ENCODE assay signal across 1 cellular context in genomic region chr17:80283116-80283852, GRCh38.
TF ChIP-seq lines count a peak whose summit lies in the region.

No MANE protein-coding gene starts in this region.

TF ChIP-seq in GM12878, 131 proteins besides CTCF, POLR2A, EP300 and RAD21 (continued from another document):
- TF ChIP-seq NR2C2 (IDR thresholded peaks at IDR 0.05; ENCODE audit: borderline replicate concordance, control insufficient read depth, insufficient read length, low read depth) (no peak), HDAC2 (IDR thresholded peaks at IDR 0.05) (no peak), JUND (IDR thresholded peaks at IDR 0.05; ENCODE audit: low read depth, low read length) (no peak), CBX5 (IDR thresholded peaks at IDR 0.05; ENCODE audit: low read depth) (no peak), PRDM15 (CRISPR knock-in tag; IDR thresholded peaks at IDR 0.05) (no peak), RB1 (IDR thresholded peaks at IDR 0.05; ENCODE audit: borderline replicate concordance) (no peak), MEF2B (IDR thresholded peaks at IDR 0.05; ENCODE audit: partially characterized antibody, poor library complexity, severe bottlenecking) (no peak), SRF (IDR thresholded peaks at IDR 0.05; ENCODE audit: low read depth in 2 of 2, low read length in 2 of 2) (no peak), IRF4 (IDR thresholded peaks at IDR 0.05; ENCODE audit: low read depth, low read length) (no peak), CREB1 (IDR thresholded peaks at IDR 0.05; ENCODE audit: low read depth) (no peak), ZNF384 (IDR thresholded peaks at IDR 0.05; ENCODE audit: borderline replicate concordance, low read depth, low read length) (no peak), KAT2A (conservative IDR thresholded peaks at IDR 0.05; ENCODE audit: control insufficient read depth, low read depth, low read length) (no peak)
- TF ChIP-seq, protein P1, sequence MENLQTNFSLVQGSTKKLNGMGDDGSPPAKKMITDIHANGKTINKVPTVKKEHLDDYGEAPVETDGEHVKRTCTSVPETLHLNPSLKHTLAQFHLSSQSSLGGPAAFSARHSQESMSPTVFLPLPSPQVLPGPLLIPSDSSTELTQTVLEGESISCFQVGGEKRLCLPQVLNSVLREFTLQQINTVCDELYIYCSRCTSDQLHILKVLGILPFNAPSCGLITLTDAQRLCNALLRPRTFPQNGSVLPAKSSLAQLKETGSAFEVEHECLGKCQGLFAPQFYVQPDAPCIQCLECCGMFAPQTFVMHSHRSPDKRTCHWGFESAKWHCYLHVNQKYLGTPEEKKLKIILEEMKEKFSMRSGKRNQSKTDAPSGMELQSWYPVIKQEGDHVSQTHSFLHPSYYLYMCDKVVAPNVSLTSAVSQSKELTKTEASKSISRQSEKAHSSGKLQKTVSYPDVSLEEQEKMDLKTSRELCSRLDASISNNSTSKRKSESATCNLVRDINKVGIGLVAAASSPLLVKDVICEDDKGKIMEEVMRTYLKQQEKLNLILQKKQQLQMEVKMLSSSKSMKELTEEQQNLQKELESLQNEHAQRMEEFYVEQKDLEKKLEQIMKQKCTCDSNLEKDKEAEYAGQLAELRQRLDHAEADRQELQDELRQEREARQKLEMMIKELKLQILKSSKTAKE (IDR thresholded peaks at IDR 0.05; ENCODE audit: low read depth, poor library complexity, severe bottlenecking) = no peak
- TF ChIP-seq, protein P2, sequence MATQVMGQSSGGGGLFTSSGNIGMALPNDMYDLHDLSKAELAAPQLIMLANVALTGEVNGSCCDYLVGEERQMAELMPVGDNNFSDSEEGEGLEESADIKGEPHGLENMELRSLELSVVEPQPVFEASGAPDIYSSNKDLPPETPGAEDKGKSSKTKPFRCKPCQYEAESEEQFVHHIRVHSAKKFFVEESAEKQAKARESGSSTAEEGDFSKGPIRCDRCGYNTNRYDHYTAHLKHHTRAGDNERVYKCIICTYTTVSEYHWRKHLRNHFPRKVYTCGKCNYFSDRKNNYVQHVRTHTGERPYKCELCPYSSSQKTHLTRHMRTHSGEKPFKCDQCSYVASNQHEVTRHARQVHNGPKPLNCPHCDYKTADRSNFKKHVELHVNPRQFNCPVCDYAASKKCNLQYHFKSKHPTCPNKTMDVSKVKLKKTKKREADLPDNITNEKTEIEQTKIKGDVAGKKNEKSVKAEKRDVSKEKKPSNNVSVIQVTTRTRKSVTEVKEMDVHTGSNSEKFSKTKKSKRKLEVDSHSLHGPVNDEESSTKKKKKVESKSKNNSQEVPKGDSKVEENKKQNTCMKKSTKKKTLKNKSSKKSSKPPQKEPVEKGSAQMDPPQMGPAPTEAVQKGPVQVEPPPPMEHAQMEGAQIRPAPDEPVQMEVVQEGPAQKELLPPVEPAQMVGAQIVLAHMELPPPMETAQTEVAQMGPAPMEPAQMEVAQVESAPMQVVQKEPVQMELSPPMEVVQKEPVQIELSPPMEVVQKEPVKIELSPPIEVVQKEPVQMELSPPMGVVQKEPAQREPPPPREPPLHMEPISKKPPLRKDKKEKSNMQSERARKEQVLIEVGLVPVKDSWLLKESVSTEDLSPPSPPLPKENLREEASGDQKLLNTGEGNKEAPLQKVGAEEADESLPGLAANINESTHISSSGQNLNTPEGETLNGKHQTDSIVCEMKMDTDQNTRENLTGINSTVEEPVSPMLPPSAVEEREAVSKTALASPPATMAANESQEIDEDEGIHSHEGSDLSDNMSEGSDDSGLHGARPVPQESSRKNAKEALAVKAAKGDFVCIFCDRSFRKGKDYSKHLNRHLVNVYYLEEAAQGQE (IDR thresholded peaks at IDR 0.05; ENCODE audit: low read depth, low read length) = no peak
- TF ChIP-seq, protein P3, sequence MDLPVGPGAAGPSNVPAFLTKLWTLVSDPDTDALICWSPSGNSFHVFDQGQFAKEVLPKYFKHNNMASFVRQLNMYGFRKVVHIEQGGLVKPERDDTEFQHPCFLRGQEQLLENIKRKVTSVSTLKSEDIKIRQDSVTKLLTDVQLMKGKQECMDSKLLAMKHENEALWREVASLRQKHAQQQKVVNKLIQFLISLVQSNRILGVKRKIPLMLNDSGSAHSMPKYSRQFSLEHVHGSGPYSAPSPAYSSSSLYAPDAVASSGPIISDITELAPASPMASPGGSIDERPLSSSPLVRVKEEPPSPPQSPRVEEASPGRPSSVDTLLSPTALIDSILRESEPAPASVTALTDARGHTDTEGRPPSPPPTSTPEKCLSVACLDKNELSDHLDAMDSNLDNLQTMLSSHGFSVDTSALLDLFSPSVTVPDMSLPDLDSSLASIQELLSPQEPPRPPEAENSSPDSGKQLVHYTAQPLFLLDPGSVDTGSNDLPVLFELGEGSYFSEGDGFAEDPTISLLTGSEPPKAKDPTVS (IDR thresholded peaks at IDR 0.05; ENCODE audit: low read depth, low read length) = no peak
- TF ChIP-seq, protein P4, sequence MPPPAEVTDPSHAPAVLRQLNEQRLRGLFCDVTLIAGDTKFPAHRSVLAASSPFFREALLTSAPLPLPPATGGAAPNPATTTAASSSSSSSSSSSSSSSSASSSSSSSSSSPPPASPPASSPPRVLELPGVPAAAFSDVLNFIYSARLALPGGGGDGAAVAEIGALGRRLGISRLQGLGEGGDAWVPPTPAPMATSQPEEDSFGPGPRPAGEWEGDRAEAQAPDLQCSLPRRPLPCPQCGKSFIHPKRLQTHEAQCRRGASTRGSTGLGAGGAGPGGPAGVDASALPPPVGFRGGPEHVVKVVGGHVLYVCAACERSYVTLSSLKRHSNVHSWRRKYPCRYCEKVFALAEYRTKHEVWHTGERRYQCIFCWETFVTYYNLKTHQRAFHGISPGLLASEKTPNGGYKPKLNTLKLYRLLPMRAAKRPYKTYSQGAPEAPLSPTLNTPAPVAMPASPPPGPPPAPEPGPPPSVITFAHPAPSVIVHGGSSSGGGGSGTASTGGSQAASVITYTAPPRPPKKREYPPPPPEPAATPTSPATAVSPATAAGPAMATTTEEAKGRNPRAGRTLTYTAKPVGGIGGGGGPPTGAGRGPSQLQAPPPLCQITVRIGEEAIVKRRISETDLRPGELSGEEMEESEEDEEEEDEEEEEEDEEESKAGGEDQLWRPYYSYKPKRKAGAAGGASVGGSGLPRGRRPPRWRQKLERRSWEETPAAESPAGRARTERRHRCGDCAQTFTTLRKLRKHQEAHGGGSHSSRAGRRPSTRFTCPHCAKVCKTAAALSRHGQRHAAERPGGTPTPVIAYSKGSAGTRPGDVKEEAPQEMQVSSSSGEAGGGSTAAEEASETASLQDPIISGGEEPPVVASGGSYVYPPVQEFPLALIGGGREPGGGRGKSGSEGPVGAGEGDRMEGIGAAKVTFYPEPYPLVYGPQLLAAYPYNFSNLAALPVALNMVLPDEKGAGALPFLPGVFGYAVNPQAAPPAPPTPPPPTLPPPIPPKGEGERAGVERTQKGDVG (CRISPR knock-in tag; IDR thresholded peaks at IDR 0.05) = no peak
